ENCODE assay signal across 9 cellular contexts in genomic region chr6:133966654-133967300, GRCh38. TPM values are rescaled to one million over a fixed set of nuclear protein-coding genes. Genes with fewer than 3 reads are reported as not detected.
DNase-seq lines count a peak whose midpoint lies in the region; ATAC-seq and TF ChIP-seq lines count a peak whose summit lies in the region.
"Had no signal": no experiment of that assay in that cellular context is flagged by ENCODE, and none has a peak within 500 bp of the region (broad histone marks: within the 10 kb centered on the region; RNA-seq: fewer than 3 reads in every experiment).

No MANE protein-coding gene starts in this region.

- ATAC-seq in GM19452 (IDR thresholded peaks at IDR 0.05; ENCODE audit: unreplicated experiment) (peak; percentile 86), HG03045 (IDR thresholded peaks at IDR 0.05; ENCODE audit: unreplicated experiment) (peak; percentile 83), WTC11 (no peak)

- H3K9me3 Mint-ChIP-seq in CD8-positive, alpha-beta memory T cell = no peaks in the 10 kb centered on the region
- no peaks in the 10 kb centered on the region for H3K9me3 Mint-ChIP-seq in WTC11

- H3K4me3 Mint-ChIP-seq in CD8-positive, alpha-beta memory T cell = peak overlapping the region in 2 of 7 donors; percentile 4 to 7
- no peak overlapping the region for H3K4me3 Mint-ChIP-seq in WTC11

- no peaks in the 10 kb centered on the region for H3K27me3 ChIP-seq in CD8-positive, alpha-beta memory T cell (ENCODE audit: insufficient read depth, low read length, poor library complexity, severe bottlenecking)
- H3K27me3 ChIP-seq in uterus = no peaks in the 10 kb centered on the region

- H3K4me1 ChIP-seq in CD8-positive, alpha-beta memory T cell (ENCODE audit: insufficient read depth, low read length) = peaks cover 30% of the 10 kb centered on the region
- no peaks in the 10 kb centered on the region for H3K4me1 ChIP-seq in uterus

- H3K36me3 Mint-ChIP-seq in CD8-positive, alpha-beta memory T cell = peaks cover 0 to 4% (median 2%) of the 10 kb centered on the region in 3 donors
- no peaks in the 10 kb centered on the region for H3K36me3 Mint-ChIP-seq in WTC11

- H3K27ac ChIP-seq in CD8-positive, alpha-beta memory T cell (ENCODE audit: low read depth, low read length) = no peak overlapping the region
- H3K27ac ChIP-seq in uterus = no peak overlapping the region

- H3K27me3 Mint-ChIP-seq in CD8-positive, alpha-beta memory T cell = no peaks in the 10 kb centered on the region
- no peaks in the 10 kb centered on the region for H3K27me3 Mint-ChIP-seq in WTC11 (ENCODE audit: low read depth)

- no peak for TF ChIP-seq POLR2A in uterus (IDR thresholded peaks at IDR 0.05)

- no peak for TF ChIP-seq CTCF in WTC11 (IDR thresholded peaks at IDR 0.05)
- TF ChIP-seq CTCF in uterus (IDR thresholded peaks at IDR 0.05) = no peak

- no peaks in the 10 kb centered on the region for H3K9me3 ChIP-seq in CD8-positive, alpha-beta memory T cell (ENCODE audit: low read length)
- H3K9me3 ChIP-seq in uterus = no peaks in the 10 kb centered on the region

- CTCF ChIA-PET in CD8-positive, alpha-beta memory T cell (lab: Charles Lee) = interaction anchor here (1.3 to 1.8 kb wide), 3 partner anchors 11 to 97 kb away, joined by 4 to 5 read pairs (median 5); no protein-coding TSS in a partner anchor
- CTCF ChIA-PET in WTC11 (lab: Charles Lee) (interaction anchor here (1.7 kb wide), 1 partner anchor 97 kb away, joined by 6 read pairs; no protein-coding TSS in a partner anchor), HEK293T (lab: Yijun Ruan, JAX) (interaction anchor here (1.0 to 1.4 kb wide), 5 partner anchors 7 to 130 kb away, joined by 3 to 4 read pairs (median 3); no protein-coding TSS in a partner anchor)

- peak overlapping the region; percentile 8 to 65 (median 38) for H3K27ac Mint-ChIP-seq in CD8-positive, alpha-beta memory T cell
- peak overlapping the region; percentile 62 for H3K27ac Mint-ChIP-seq in WTC11

- intact Hi-C loops in uterus (cut with DNase I; ENCODE audit: low total_unique reads) = loop anchor here (5.0 kb wide), 1 partner anchor 1514 kb away; no protein-coding TSS in a partner anchor

- H3K4me1 Mint-ChIP-seq in CD8-positive, alpha-beta memory T cell = peaks cover 64 to 92% (median 84%) of the 10 kb centered on the region in 3 donors
- peaks cover 24% of the 10 kb centered on the region for H3K4me1 Mint-ChIP-seq in WTC11

- no peak overlapping the region for H3K4me3 ChIP-seq in CD8-positive, alpha-beta memory T cell (ENCODE audit: low read length)
- H3K4me3 ChIP-seq in uterus = no peak overlapping the region
- H3K4me3 ChIP-seq: lung had no signal

- no peak for DNase-seq in CD8-positive, alpha-beta memory T cell
- no peak for DNase-seq in WTC11 (ENCODE audit: low spot score)
- DNase-seq in HEK293T (ENCODE audit: extremely low spot score) = no peak
- no peak for DNase-seq in T-helper 2 cell
- DNase-seq in uterus = no peak
- DNase-seq in EL = no peak

- POLR2A ChIA-PET in CD8-positive, alpha-beta memory T cell (lab: Charles Lee) = no interaction called here
- POLR2A ChIA-PET in WTC11 (lab: Charles Lee) (interaction anchor here (0.6 kb wide), 1 partner anchor 177 kb away, joined by 7 read pairs; no protein-coding TSS in a partner anchor), HEK293T (lab: Yijun Ruan, JAX) (interaction anchor here (1.2 kb wide), 1 partner anchor 12 kb away, joined by 7 read pairs; no protein-coding TSS in a partner anchor)

- no peaks in the 10 kb centered on the region for H3K36me3 ChIP-seq in CD8-positive, alpha-beta memory T cell (ENCODE audit: insufficient read depth, low read length)
- H3K36me3 ChIP-seq in uterus = no peaks in the 10 kb centered on the region

TF ChIP-seq in WTC11, 78 proteins besides CTCF, POLR2A, EP300 and RAD21:
- TF ChIP-seq NR2C2 (CRISPR knock-in tag; IDR thresholded peaks at IDR 0.05) = no peak

TF ChIP-seq in HEK293T, 16 proteins besides CTCF, POLR2A, EP300 and RAD21:
- no peak for TF ChIP-seq SP1 (IDR thresholded peaks at IDR 0.05)
- TF ChIP-seq TARDBP (IDR thresholded peaks at IDR 0.05) = no peak
- TF ChIP-seq CTBP1 (IDR thresholded peaks at IDR 0.05; ENCODE audit: borderline replicate concordance) = no peak
- TF ChIP-seq FOXA1 (IDR thresholded peaks at IDR 0.05) = no peak
- no peak for TF ChIP-seq FOXM1 (IDR thresholded peaks at IDR 0.05; ENCODE audit: borderline replicate concordance)
- no peak for TF ChIP-seq NFRKB (IDR thresholded peaks at IDR 0.05)
- no peak for TF ChIP-seq ELF4 (IDR thresholded peaks at IDR 0.05)
- no peak for TF ChIP-seq L3MBTL2 (conservative IDR thresholded peaks at IDR 0.05)
- no peak for TF ChIP-seq BHLHE40 (IDR thresholded peaks at IDR 0.05; ENCODE audit: borderline replicate concordance)
- no peak for TF ChIP-seq PKNOX1 (IDR thresholded peaks at IDR 0.05)
- TF ChIP-seq FOXK2 (IDR thresholded peaks at IDR 0.05) = no peak
- no peak for TF ChIP-seq ARNT (IDR thresholded peaks at IDR 0.05)
- TF ChIP-seq HDGF (IDR thresholded peaks at IDR 0.05; ENCODE audit: borderline replicate concordance) = no peak

RNA-seq across cellular contexts. Expression of gene TBPL1, which starts 13.8 kb away (rescaled TPM):
- 10 to 100 TPM; 51.9 to 52.8 TPM for total RNA-seq in CD8-positive, alpha-beta memory T cell
- polyA plus RNA-seq in CD8-positive, alpha-beta memory T cell = 70.9 TPM
- 39.8 to 44.0 TPM (median 42.1 TPM) in 3 replicates for total RNA-seq in WTC11 (2021)
- total RNA-seq in uterus = 10 to 100 TPM in 3 of 4 donors, 1 to 10 TPM in 1; 4.4 to 30.6 (median 19.7) TPM
